Comparison of ENCODE assay signal across 1 cellular context in the genomic region with DNA sequence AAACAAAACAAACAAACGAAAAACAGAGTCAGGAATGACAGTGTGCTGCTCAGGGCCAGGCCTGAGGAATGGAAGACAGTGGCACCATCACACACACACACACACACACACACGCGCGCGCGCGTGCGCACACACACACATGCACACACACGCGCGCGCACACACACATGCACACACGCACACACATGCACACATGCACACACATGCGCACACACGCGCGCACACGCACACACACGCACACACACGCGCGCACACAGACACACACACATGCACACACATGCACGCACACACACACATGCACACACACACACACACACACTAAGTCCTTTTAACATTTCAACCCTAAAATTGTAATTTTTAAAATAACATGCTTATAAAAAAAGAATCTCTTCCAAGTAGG.
TF ChIP-seq lines count a peak whose summit lies in the region.

No MANE protein-coding gene starts in this region.

TF ChIP-seq in WTC11, 78 proteins besides CTCF, POLR2A, EP300 and RAD21:
- TF ChIP-seq, protein P1, sequence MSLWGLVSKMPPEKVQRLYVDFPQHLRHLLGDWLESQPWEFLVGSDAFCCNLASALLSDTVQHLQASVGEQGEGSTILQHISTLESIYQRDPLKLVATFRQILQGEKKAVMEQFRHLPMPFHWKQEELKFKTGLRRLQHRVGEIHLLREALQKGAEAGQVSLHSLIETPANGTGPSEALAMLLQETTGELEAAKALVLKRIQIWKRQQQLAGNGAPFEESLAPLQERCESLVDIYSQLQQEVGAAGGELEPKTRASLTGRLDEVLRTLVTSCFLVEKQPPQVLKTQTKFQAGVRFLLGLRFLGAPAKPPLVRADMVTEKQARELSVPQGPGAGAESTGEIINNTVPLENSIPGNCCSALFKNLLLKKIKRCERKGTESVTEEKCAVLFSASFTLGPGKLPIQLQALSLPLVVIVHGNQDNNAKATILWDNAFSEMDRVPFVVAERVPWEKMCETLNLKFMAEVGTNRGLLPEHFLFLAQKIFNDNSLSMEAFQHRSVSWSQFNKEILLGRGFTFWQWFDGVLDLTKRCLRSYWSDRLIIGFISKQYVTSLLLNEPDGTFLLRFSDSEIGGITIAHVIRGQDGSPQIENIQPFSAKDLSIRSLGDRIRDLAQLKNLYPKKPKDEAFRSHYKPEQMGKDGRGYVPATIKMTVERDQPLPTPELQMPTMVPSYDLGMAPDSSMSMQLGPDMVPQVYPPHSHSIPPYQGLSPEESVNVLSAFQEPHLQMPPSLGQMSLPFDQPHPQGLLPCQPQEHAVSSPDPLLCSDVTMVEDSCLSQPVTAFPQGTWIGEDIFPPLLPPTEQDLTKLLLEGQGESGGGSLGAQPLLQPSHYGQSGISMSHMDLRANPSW (CRISPR knock-in tag; conservative IDR thresholded peaks at IDR 0.05; ENCODE audit: low read depth): no peak
- no peak for TF ChIP-seq ZNF512 (CRISPR knock-in tag; IDR thresholded peaks at IDR 0.05; ENCODE audit: borderline replicate concordance)
- TF ChIP-seq JUN (CRISPR knock-in tag; IDR thresholded peaks at IDR 0.05): no peak
- TF ChIP-seq AFF4 (CRISPR knock-in tag; IDR thresholded peaks at IDR 0.05; ENCODE audit: borderline replicate concordance): no peak
- no peak for TF ChIP-seq ZNF281 (CRISPR knock-in tag; IDR thresholded peaks at IDR 0.05)
- no peak for TF ChIP-seq JAZF1 (CRISPR knock-in tag; IDR thresholded peaks at IDR 0.05)
- no peak for TF ChIP-seq FOXK1 (CRISPR knock-in tag; IDR thresholded peaks at IDR 0.05)
- TF ChIP-seq SOX15 (CRISPR knock-in tag; IDR thresholded peaks at IDR 0.05): no peak
- no peak for TF ChIP-seq CDX4 (CRISPR knock-in tag; IDR thresholded peaks at IDR 0.05; ENCODE audit: borderline replicate concordance)
- TF ChIP-seq RORB (CRISPR knock-in tag; IDR thresholded peaks at IDR 0.05): no peak
- TF ChIP-seq GABPB1 (CRISPR knock-in tag; IDR thresholded peaks at IDR 0.05): no peak
- TF ChIP-seq CREB1 (CRISPR knock-in tag; IDR thresholded peaks at IDR 0.05): no peak
- no peak for TF ChIP-seq TCF7 (CRISPR knock-in tag; IDR thresholded peaks at IDR 0.05; ENCODE audit: low read depth)
TF ChIP-seq in WTC11: peak in this region for 0.
